ENCODE assay signal across 8 cellular contexts in the genomic region with DNA sequence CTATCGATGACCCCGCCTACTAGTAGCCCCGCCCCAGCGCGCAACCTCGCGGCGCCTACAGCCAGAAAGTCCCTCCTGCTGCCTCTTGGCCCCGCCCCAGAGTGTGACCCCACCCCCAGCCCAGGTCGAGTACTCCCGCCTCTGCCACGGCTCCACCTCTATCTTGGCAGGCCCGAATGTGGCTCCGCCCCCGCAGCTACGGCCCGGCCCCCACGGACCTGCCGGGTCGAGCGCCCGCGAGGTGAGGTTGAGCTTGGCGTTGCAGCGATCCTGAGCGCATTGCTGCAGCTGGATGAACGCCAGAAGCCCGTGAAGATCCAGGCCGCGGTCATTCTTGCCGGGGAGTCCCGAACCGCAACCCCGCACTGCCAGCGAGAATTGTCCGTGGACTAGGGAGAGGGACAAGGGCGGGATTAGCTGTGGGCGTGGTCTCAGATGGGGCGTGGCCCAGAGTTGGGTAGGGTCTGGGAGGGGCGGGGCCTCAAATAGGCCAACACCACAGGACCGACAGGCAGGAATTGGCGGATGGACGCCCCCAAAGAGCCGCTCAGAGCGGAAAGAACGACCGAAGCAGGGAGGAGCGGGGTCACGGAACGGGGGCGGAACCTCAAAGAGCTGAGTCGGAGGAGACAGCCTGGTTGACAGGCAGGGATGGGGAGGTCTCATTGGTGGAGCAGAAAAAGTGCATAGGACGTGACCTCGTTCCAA. TPM values are rescaled to one million over a fixed set of nuclear protein-coding genes. Genes with fewer than 3 reads are reported as not detected.
A peak's percentile ranks its signal among the peaks of the same experiment; 100 is the strongest.
DNase-seq lines count a peak whose midpoint lies in the region; ATAC-seq and TF ChIP-seq lines count a peak whose summit lies in the region.

No MANE protein-coding gene starts in this region.

- POLR2A ChIA-PET in RWPE1 (lab: Yijun Ruan, JAX; ENCODE audit: low non-redundant PET): interaction anchor here (0.5 to 0.6 kb wide), 3 partner anchors 9 to 170 kb away, joined by 3 to 9 read pairs (median 6); no protein-coding TSS in a partner anchor

- peak; percentile 79 for ATAC-seq in GM21619 (IDR thresholded peaks at IDR 0.05; ENCODE audit: unreplicated experiment)
- peak; percentile 95 for ATAC-seq in natural killer cell treated with Interleukin-12 subunit alpha and Interleukin-12 subunit beta and Interleukin-15 and Interleukin-18, amount 100 ng/mL, for 72 hours

- TF ChIP-seq EP300 in Ishikawa (IDR thresholded peaks at IDR 0.05; ENCODE audit: borderline replicate concordance): no peak

- no peaks in the 10 kb centered on the region for H3K36me3 Mint-ChIP-seq in natural killer cell treated with Interleukin-12 subunit alpha and Interleukin-12 subunit beta and Interleukin-15 and Interleukin-18, amount 100 ng/mL, for 72 hours

- peak; percentile 90 for DNase-seq in DMS53 (lab: John Stamatoyannopoulos, UW)
- peak; percentile 98 for DNase-seq in RWPE1 (ENCODE audit: low spot score)
- DNase-seq in activated T-helper 9 cell treated with anti-CD3 and anti-CD28 coated beads, Interleukin-2, amount 50 U/mL, for 16 hours (ENCODE audit: low read depth): peak; percentile 100
- peak; percentile 84 for DNase-seq in fibroblast of the aortic adventitia (ENCODE audit: low read depth)
- DNase-seq in natural killer cell treated with Interleukin-12 subunit alpha and Interleukin-12 subunit beta and Interleukin-15 and Interleukin-18, amount 100 ng/mL, for 72 hours (ENCODE audit: low spot score): peak; percentile 98
- peak; percentile 99 to 100 (median 100) for DNase-seq in stimulated activated naive CD4-positive, alpha-beta T cell (lab: John Stamatoyannopoulos, UW)

- peak overlapping the region; percentile 89 for H3K4me3 Mint-ChIP-seq in natural killer cell treated with Interleukin-12 subunit alpha and Interleukin-12 subunit beta and Interleukin-15 and Interleukin-18, amount 100 ng/mL, for 72 hours

- no peaks in the 10 kb centered on the region for H3K9me3 Mint-ChIP-seq in natural killer cell treated with Interleukin-12 subunit alpha and Interleukin-12 subunit beta and Interleukin-15 and Interleukin-18, amount 100 ng/mL, for 72 hours

- peaks cover 14 to 24% of the 10 kb centered on the region in 2 donors for H3K4me1 Mint-ChIP-seq in natural killer cell treated with Interleukin-12 subunit alpha and Interleukin-12 subunit beta and Interleukin-15 and Interleukin-18, amount 100 ng/mL, for 72 hours (ENCODE audit: low read depth in 2 of 2)

- peak overlapping the region; percentile 72 for H3K4me3 ChIP-seq in fibroblast of the aortic adventitia (ENCODE audit: low read depth, low read length)

- CTCF ChIA-PET in RWPE1 (lab: Yijun Ruan, JAX): interaction anchor here (1.3 kb wide), 1 partner anchor 17 kb away, joined by 6 read pairs; no protein-coding TSS in a partner anchor

- peak overlapping the region; percentile 89 for H3K27ac ChIP-seq in RWPE1

- peaks cover 0 to 9% of the 10 kb centered on the region in 2 donors for H3K27me3 Mint-ChIP-seq in natural killer cell treated with Interleukin-12 subunit alpha and Interleukin-12 subunit beta and Interleukin-15 and Interleukin-18, amount 100 ng/mL, for 72 hours

- TF ChIP-seq RAD21 in Ishikawa (IDR thresholded peaks at IDR 0.05; ENCODE audit: low read depth): no peak

- TF ChIP-seq CTCF in RWPE1 (conservative IDR thresholded peaks at IDR 0.05; ENCODE audit: low read depth) (no peak), fibroblast of the aortic adventitia (IDR thresholded peaks at IDR 0.05; ENCODE audit: insufficient read depth, low read length) (no peak)

- peak overlapping the region; percentile 80 to 90 for H3K27ac Mint-ChIP-seq in natural killer cell treated with Interleukin-12 subunit alpha and Interleukin-12 subunit beta and Interleukin-15 and Interleukin-18, amount 100 ng/mL, for 72 hours

TF ChIP-seq in Ishikawa, 13 proteins besides CTCF, POLR2A, EP300 and RAD21:
- no peak for TF ChIP-seq YY1 (IDR thresholded peaks at IDR 0.05; ENCODE audit: low read depth)
- TF ChIP-seq NFIC (IDR thresholded peaks at IDR 0.05): peak; percentile 19; the same call in 1 of the 2 replicates
- no peak for TF ChIP-seq USF1 (IDR thresholded peaks at IDR 0.05)
- TF ChIP-seq EGR1 (IDR thresholded peaks at IDR 0.05): 0 out of 2 replicates have a peak, but pooled peaks have one; percentile 44
- 0 out of 2 replicates have a peak, but pooled peaks have one; percentile 13 for TF ChIP-seq ZBTB7A (IDR thresholded peaks at IDR 0.05; ENCODE audit: low read depth)
- no peak for TF ChIP-seq FOXM1 (IDR thresholded peaks at IDR 0.05; ENCODE audit: borderline replicate concordance, low read depth)
- TF ChIP-seq TCF12 (IDR thresholded peaks at IDR 0.05; ENCODE audit: low read depth): no peak
- TF ChIP-seq, protein P1, sequence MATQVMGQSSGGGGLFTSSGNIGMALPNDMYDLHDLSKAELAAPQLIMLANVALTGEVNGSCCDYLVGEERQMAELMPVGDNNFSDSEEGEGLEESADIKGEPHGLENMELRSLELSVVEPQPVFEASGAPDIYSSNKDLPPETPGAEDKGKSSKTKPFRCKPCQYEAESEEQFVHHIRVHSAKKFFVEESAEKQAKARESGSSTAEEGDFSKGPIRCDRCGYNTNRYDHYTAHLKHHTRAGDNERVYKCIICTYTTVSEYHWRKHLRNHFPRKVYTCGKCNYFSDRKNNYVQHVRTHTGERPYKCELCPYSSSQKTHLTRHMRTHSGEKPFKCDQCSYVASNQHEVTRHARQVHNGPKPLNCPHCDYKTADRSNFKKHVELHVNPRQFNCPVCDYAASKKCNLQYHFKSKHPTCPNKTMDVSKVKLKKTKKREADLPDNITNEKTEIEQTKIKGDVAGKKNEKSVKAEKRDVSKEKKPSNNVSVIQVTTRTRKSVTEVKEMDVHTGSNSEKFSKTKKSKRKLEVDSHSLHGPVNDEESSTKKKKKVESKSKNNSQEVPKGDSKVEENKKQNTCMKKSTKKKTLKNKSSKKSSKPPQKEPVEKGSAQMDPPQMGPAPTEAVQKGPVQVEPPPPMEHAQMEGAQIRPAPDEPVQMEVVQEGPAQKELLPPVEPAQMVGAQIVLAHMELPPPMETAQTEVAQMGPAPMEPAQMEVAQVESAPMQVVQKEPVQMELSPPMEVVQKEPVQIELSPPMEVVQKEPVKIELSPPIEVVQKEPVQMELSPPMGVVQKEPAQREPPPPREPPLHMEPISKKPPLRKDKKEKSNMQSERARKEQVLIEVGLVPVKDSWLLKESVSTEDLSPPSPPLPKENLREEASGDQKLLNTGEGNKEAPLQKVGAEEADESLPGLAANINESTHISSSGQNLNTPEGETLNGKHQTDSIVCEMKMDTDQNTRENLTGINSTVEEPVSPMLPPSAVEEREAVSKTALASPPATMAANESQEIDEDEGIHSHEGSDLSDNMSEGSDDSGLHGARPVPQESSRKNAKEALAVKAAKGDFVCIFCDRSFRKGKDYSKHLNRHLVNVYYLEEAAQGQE (IDR thresholded peaks at IDR 0.05; ENCODE audit: low read depth): no peak
- TF ChIP-seq TAF1 (IDR thresholded peaks at IDR 0.05; ENCODE audit: low read depth): no peak
- no peak for TF ChIP-seq CREB1 (IDR thresholded peaks at IDR 0.05; ENCODE audit: low read depth)
- no peak for TF ChIP-seq CEBPB (IDR thresholded peaks at IDR 0.05)
- TF ChIP-seq TEAD4 (IDR thresholded peaks at IDR 0.05): no peak
- TF ChIP-seq MAX (IDR thresholded peaks at IDR 0.05): no peak

RNA-seq across cellular contexts. Expression of gene LYPD3, which starts 1.9 kb away (rescaled TPM):
- total RNA-seq in fibroblast of the aortic adventitia (ENCODE audit: low replicate concordance): 0.36 TPM in 1 of 2 replicates, not detected in the other
- total RNA-seq in natural killer cell treated with Interleukin-12 subunit alpha and Interleukin-12 subunit beta and Interleukin-15 and Interleukin-18, amount 100 ng/mL, for 72 hours: not detected

RNA-seq across cellular contexts. Expression of gene PHLDB3, which starts 41.0 kb away (rescaled TPM):
- 8.0 and 11.4 TPM in 2 replicates for total RNA-seq in fibroblast of the aortic adventitia (ENCODE audit: low replicate concordance)
- total RNA-seq in natural killer cell treated with Interleukin-12 subunit alpha and Interleukin-12 subunit beta and Interleukin-15 and Interleukin-18, amount 100 ng/mL, for 72 hours: 10 to 100 TPM; 10.5 to 18.7 TPM

RNA-seq across cellular contexts. Expression of gene TEX101, which starts 48.8 kb away (rescaled TPM):
- total RNA-seq in fibroblast of the aortic adventitia (ENCODE audit: low replicate concordance): not detected in 2 replicates
- not detected for total RNA-seq in natural killer cell treated with Interleukin-12 subunit alpha and Interleukin-12 subunit beta and Interleukin-15 and Interleukin-18, amount 100 ng/mL, for 72 hours

Comparison
In these comparisons a context has a peak if more than half of its experiments do, and no peak if none do; other contexts are left out.
1. Peak in every context shown above with its lines: DNase-seq, ATAC-seq, H3K4me3 ChIP-seq and H3K27ac ChIP-seq.